Comparison of ENCODE assay signal across 8 cellular contexts in the genomic region with DNA sequence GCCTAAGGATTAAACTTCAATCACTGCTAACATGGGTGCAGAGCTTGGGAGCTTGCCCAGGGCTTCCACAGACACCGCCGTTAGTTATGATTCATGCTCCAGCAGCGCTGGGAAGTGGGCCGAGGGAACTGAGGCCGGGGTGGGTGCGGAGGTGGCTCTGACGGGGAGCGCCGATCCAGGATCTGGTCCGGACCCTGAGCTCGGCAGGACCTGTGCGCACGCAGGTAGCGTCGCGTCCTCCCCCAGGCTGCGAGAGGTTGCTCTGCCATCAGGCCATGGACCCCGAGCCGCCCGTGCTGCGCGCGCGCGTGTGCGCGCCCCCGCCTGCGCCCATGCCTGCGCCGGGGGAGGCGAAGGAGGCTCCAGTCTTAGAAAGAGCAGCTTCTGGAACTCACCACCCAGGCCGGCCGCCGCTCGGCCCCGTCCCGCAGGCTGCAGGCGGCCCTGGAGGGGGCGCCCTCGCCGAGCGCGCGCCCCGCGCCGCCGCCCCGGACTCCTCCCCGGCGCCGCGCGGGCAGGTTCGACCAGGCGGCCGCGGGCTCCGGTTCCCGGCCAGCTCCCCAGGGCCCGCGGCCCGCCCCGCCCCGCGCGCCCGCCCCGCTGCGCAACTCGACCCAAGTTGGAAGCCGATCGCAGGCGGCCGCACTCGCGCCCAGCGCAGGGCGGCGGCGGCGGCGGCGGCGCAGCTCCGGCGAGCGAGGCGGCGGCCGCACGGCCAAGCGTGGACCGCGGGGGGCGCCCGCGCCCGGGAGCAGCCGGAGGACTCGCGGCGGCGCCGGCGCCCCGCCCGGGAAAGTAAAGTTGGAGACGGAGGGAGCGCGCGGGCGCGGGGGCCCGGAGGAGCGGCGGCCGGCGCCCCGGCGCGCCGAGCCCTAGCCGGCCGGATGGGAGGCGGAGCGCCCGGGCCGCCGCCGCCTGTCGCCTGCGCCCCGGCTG. TPM values are rescaled to one million over a fixed set of nuclear protein-coding genes. Genes with fewer than 3 reads are reported as not detected.
DNase-seq lines count a peak whose midpoint lies in the region; ATAC-seq and TF ChIP-seq lines count a peak whose summit lies in the region.

No MANE protein-coding gene starts in this region.

- POLR2A ChIA-PET in AG04449 (lab: Yijun Ruan, JAX) = no interaction called here

- H4K20me1 ChIP-seq in hepatocyte (ENCODE audit: insufficient read depth, poor library complexity, severe bottlenecking) = peaks cover 2% of the 10 kb centered on the region

- H3K9me2 ChIP-seq in hepatocyte (replicated peaks; ENCODE audit: insufficient read depth) = no peaks in the 10 kb centered on the region

- H3K27me3 Mint-ChIP-seq in HFFc6 (ENCODE audit: insufficient read depth) = peaks cover 20% of the 10 kb centered on the region
- peaks cover 31% of the 10 kb centered on the region for H3K27me3 Mint-ChIP-seq in activated naive CD8-positive, alpha-beta T cell treated with anti-CD3 and anti-CD28 coated beads, Interleukin-2, amount 50 U/mL, for 24 hours

- peak overlapping the region; percentile 50 for H3K4me3 ChIP-seq in AG04449 (ENCODE audit: low read depth, low read length)
- no peak overlapping the region for H3K4me3 ChIP-seq in hepatocyte
- peak overlapping the region in 7 of 8 donors; percentile 10 to 59 (median 27) for H3K4me3 ChIP-seq in spleen

- H3K36me3 ChIP-seq in hepatocyte (replicated peaks; ENCODE audit: insufficient read depth, low read depth) (no peaks in the 10 kb centered on the region), spleen (no peaks in the 10 kb centered on the region)

- DNase-seq in AG04449 (ENCODE audit: low read depth, low spot score) = no peak
- peak; percentile 43 for DNase-seq in HFFc6
- peak; percentile 10 for DNase-seq in activated naive CD8-positive, alpha-beta T cell treated with anti-CD3 and anti-CD28 coated beads, Interleukin-2, amount 50 U/mL, for 24 hours
- peak; percentile 82 for DNase-seq in hepatocyte (ENCODE audit: low spot score)
- no peak for DNase-seq in spleen
- no peak for DNase-seq in ureter (ENCODE audit: low spot score)

- H3K4me2 ChIP-seq in hepatocyte = peak overlapping the region; percentile 97

- H3K27ac ChIP-seq in hepatocyte (no peak overlapping the region), spleen (peak overlapping the region in 5 of 8 donors; percentile 56 to 72 (median 59))

- H3K4me1 Mint-ChIP-seq in HFFc6 (ENCODE audit: low read depth) = no peaks in the 10 kb centered on the region
- H3K4me1 Mint-ChIP-seq in activated naive CD8-positive, alpha-beta T cell treated with anti-CD3 and anti-CD28 coated beads, Interleukin-2, amount 50 U/mL, for 24 hours = peaks cover 7% of the 10 kb centered on the region

- H3K27me3 ChIP-seq in hepatocyte = peaks cover 44% of the 10 kb centered on the region
- peaks cover 0 to 78% (median 38%) of the 10 kb centered on the region in 7 donors for H3K27me3 ChIP-seq in spleen (replicated peaks in 1 of 7)

- no peak for ATAC-seq in activated naive CD8-positive, alpha-beta T cell treated with anti-CD3 and anti-CD28 coated beads, Interleukin-2, amount 50 U/mL, for 24 hours
- no peak for ATAC-seq in HG03442 (IDR thresholded peaks at IDR 0.05; ENCODE audit: unreplicated experiment)
- no peak for ATAC-seq in HG02610 (IDR thresholded peaks at IDR 0.05; ENCODE audit: unreplicated experiment)

- H3K79me2 ChIP-seq in hepatocyte = no peaks in the 10 kb centered on the region

- 3% methylated on average over 75 of the region's 135 CpGs for WGBS in hepatocyte (ENCODE audit: low lambda C conversion rate, missing lambda C conversion rate)
- WGBS in spleen, 5 donors = 2 to 13% (median 3%) methylated on average over 9 to 135 of the region's 135 CpGs

- CTCF ChIA-PET in AG04449 (lab: Yijun Ruan, JAX) = interaction anchor here (0.6 to 2.2 kb wide), 8 partner anchors 9 to 177 kb away, joined by 3 to 8 read pairs (median 5); no protein-coding TSS in a partner anchor

- intact Hi-C loops in spleen (cut with DNase I; ENCODE audit: low total_unique reads) = no loop called here

- H3K4me3 Mint-ChIP-seq in HFFc6 = peak overlapping the region; percentile 47; the same call in 1 of the 2 replicates
- no peak overlapping the region for H3K4me3 Mint-ChIP-seq in activated naive CD8-positive, alpha-beta T cell treated with anti-CD3 and anti-CD28 coated beads, Interleukin-2, amount 50 U/mL, for 24 hours

- peaks cover 4% of the 10 kb centered on the region; the same call in 1 of the 2 replicates for H3K36me3 Mint-ChIP-seq in HFFc6 (ENCODE audit: low read depth)
- H3K36me3 Mint-ChIP-seq in activated naive CD8-positive, alpha-beta T cell treated with anti-CD3 and anti-CD28 coated beads, Interleukin-2, amount 50 U/mL, for 24 hours (ENCODE audit: low read depth) = peaks cover 1% of the 10 kb centered on the region

- TF ChIP-seq CTCF in AG04449 (IDR thresholded peaks at IDR 0.05; ENCODE audit: insufficient read depth, low read length, missing control alignments) (no peak), HFFc6 (IDR thresholded peaks at IDR 0.05) (no peak), hepatocyte (IDR thresholded peaks at IDR 0.05; ENCODE audit: poor library complexity) (peak; percentile 18), spleen (IDR thresholded peaks at IDR 0.05 in 8 of 11, conservative IDR thresholded peaks at IDR 0.05 in 3 of 11) (peak in 3 of 11 experiments; percentile 16 to 37 (median 25))

- no peak for TF ChIP-seq POLR2A in spleen (IDR thresholded peaks at IDR 0.05)

- H3K9me3 ChIP-seq in hepatocyte (ENCODE audit: low read depth) = no peaks in the 10 kb centered on the region
- no peaks in the 10 kb centered on the region for H3K9me3 ChIP-seq in spleen

- no peak overlapping the region for H3K27ac Mint-ChIP-seq in HFFc6
- no peak overlapping the region for H3K27ac Mint-ChIP-seq in activated naive CD8-positive, alpha-beta T cell treated with anti-CD3 and anti-CD28 coated beads, Interleukin-2, amount 50 U/mL, for 24 hours

- H3K4me1 ChIP-seq in hepatocyte (ENCODE audit: insufficient read depth) = no peaks in the 10 kb centered on the region
- H3K4me1 ChIP-seq in spleen = peaks cover 0 to 47% (median 19%) of the 10 kb centered on the region in 6 donors

- H2AFZ ChIP-seq in hepatocyte = no peak overlapping the region

- peaks cover 4% of the 10 kb centered on the region; the same call in 1 of the 2 replicates for H3K9me3 Mint-ChIP-seq in HFFc6
- no peaks in the 10 kb centered on the region for H3K9me3 Mint-ChIP-seq in activated naive CD8-positive, alpha-beta T cell treated with anti-CD3 and anti-CD28 coated beads, Interleukin-2, amount 50 U/mL, for 24 hours

RNA-seq across cellular contexts. Expression of a gene that starts 0.6 kb away (rescaled TPM):
- under 1 TPM; 0.23 to 0.43 (median 0.26) TPM for total RNA-seq in HFFc6 (2021; fragmentation: NEBNext Ultra II Directional; extraction: Animal tissue kit (Norgen Biotek cat#: 25700))
- total RNA-seq in hepatocyte (4.9 and 6.3 TPM in 2 replicates), spleen (10 to 100 TPM; 19.5 to 42.1 (median 37.6) TPM), ureter (18.4 TPM)
- polyA plus RNA-seq in hepatocyte (7.7 and 11.0 TPM in 2 replicates), spleen (10 to 100 TPM in 1 of 3 donors, 1 to 10 TPM in 2; 9.4 to 15.5 (median 9.9) TPM)

Comparison
In these comparisons a context has a peak if more than half of its experiments do, and no peak if none do; other contexts are left out.
1. DNase-seq: peak in HFFc6 (single experiment), activated naive CD8-positive, alpha-beta T cell treated with anti-CD3 and anti-CD28 coated beads, Interleukin-2, amount 50 U/mL, for 24 hours (single experiment) and hepatocyte (single experiment); none in AG04449 (single experiment), spleen (single experiment) and ureter (single experiment).